In genomic region chr15:78243076-78243475, GRCh38 we compare ENCODE assay signal across 16 cellular contexts. TPM values are rescaled to one million over a fixed set of nuclear protein-coding genes. Genes with fewer than 3 reads are reported as not detected.
DNase-seq lines count a peak whose midpoint lies in the region; ATAC-seq and TF ChIP-seq lines count a peak whose summit lies in the region.
"Had no signal": no experiment of that assay in that cellular context is flagged by ENCODE, and none has a peak within 500 bp of the region (broad histone marks: within the 10 kb centered on the region; RNA-seq: fewer than 3 reads in every experiment).

No MANE protein-coding gene starts in this region.

- peak; percentile 55 for DNase-seq in RWPE2 (ENCODE audit: low spot score)
- DNase-seq in neuronal stem cell (ENCODE audit: low spot score): no peak
- DNase-seq in SJCRH30: no peak
- DNase-seq in NCI-H2107 treated with DMSO at 0.1 percent for 48 hours (lab: John Stamatoyannopoulos, UW; ENCODE audit: unreplicated experiment): no peak
- DNase-seq: DMS 273 treated with DMSO at 0.1 percent for 48 hours, DND-41, HCEC 1CT, NCI-H187 treated with DMSO at 0.1 percent for 48 hours, NCI-H345, NCI-H524 treated with DMSO at 0.1 percent for 48 hours, SIG-M5 had no signal

- H2BK120ac ChIP-seq in neuronal stem cell (ENCODE audit: low read depth, low read length): no peak overlapping the region

- H3K4me2 ChIP-seq in neuronal stem cell (ENCODE audit: insufficient read depth, low read length, poor library complexity, severe bottlenecking): no peak overlapping the region
- H3K4me2 ChIP-seq: KMS-11 had no signal

- no peaks in the 10 kb centered on the region for H3K9me3 ChIP-seq in ES-I3 (ENCODE audit: control insufficient read depth, insufficient read depth, low read length)
- no peaks in the 10 kb centered on the region for H3K9me3 ChIP-seq in RWPE2 (ENCODE audit: severe bottlenecking)
- no peaks in the 10 kb centered on the region for H3K9me3 ChIP-seq in iPS-20b (ENCODE audit: insufficient read depth, low read depth, low read length)
- peaks cover 0 to 2% of the 10 kb centered on the region in 2 donors for H3K9me3 ChIP-seq in neuronal stem cell (replicated peaks in 1 of 2; ENCODE audit: control insufficient read depth in 2 of 2, insufficient read depth in 1 of 2, low read depth in 1 of 2, low read length in 2 of 2)
- H3K9me3 ChIP-seq in SJCRH30 (replicated peaks): no peaks in the 10 kb centered on the region

- H2AK5ac ChIP-seq in neuronal stem cell (ENCODE audit: low read depth, low read length): no peak overlapping the region

- TF ChIP-seq CTCF in RWPE2 (IDR thresholded peaks at IDR 0.05; ENCODE audit: poor library complexity, severe bottlenecking): no peak

- H3K4me3 ChIP-seq in RWPE2 (ENCODE audit: severe bottlenecking) (no peak overlapping the region), iPS-20b (ENCODE audit: low read length) (no peak overlapping the region), neuronal stem cell (ENCODE audit: low read length in 2 of 2) (no peak overlapping the region), SJCRH30 (no peak overlapping the region)

- H3K36me3 ChIP-seq in ES-I3 (ENCODE audit: insufficient read depth, low read length): no peaks in the 10 kb centered on the region
- no peaks in the 10 kb centered on the region for H3K36me3 ChIP-seq in RWPE2 (ENCODE audit: low read depth)
- no peaks in the 10 kb centered on the region for H3K36me3 ChIP-seq in iPS-20b (ENCODE audit: insufficient read depth, low read depth, low read length)
- no peaks in the 10 kb centered on the region for H3K36me3 ChIP-seq in neuronal stem cell (replicated peaks in 1 of 2; ENCODE audit: control insufficient read depth in 2 of 2, insufficient read depth in 2 of 2, low read length in 2 of 2)
- H3K36me3 ChIP-seq in SJCRH30: no peaks in the 10 kb centered on the region

- ATAC-seq in RWPE2 (ENCODE audit: low read depth) (no peak), GM18511 (IDR thresholded peaks at IDR 0.05; ENCODE audit: unreplicated experiment) (no peak)

- H2AFZ ChIP-seq in neuronal stem cell (ENCODE audit: low read length): peak overlapping the region; percentile 59

- H3K27ac ChIP-seq in RWPE2 (ENCODE audit: poor library complexity, severe bottlenecking) (no peak overlapping the region), iPS-20b (ENCODE audit: low read length) (peak overlapping the region; percentile 91), neuronal stem cell (replicated peaks; ENCODE audit: low read length) (no peak overlapping the region), SJCRH30 (no peak overlapping the region)
- H3K27ac ChIP-seq: KMS-11 had no signal

- no peak overlapping the region for H2BK12ac ChIP-seq in neuronal stem cell (ENCODE audit: low read length)

- H2BK15ac ChIP-seq in neuronal stem cell (ENCODE audit: low read length): no peak overlapping the region

- H4K91ac ChIP-seq in neuronal stem cell (ENCODE audit: low read depth, low read length, poor library complexity): no peak overlapping the region

- no peak overlapping the region for H3K23ac ChIP-seq in neuronal stem cell (ENCODE audit: low read depth, low read length, poor library complexity)

- H3K79me1 ChIP-seq in neuronal stem cell (ENCODE audit: low read depth, low read length): no peaks in the 10 kb centered on the region

- H3K27me3 ChIP-seq in RWPE2 (ENCODE audit: insufficient read depth, poor library complexity, severe bottlenecking) (no peaks in the 10 kb centered on the region), iPS-20b (ENCODE audit: insufficient read depth, low read length) (no peaks in the 10 kb centered on the region), neuronal stem cell (ENCODE audit: control insufficient read depth in 3 of 3, insufficient read depth in 3 of 3, low read depth in 1 of 3, low read length in 3 of 3) (no peaks in the 10 kb centered on the region), SJCRH30 (no peaks in the 10 kb centered on the region)

- no peak overlapping the region for H2BK5ac ChIP-seq in neuronal stem cell (ENCODE audit: low read length)

- no peak overlapping the region for H3K4ac ChIP-seq in neuronal stem cell (ENCODE audit: low read length)

- H3K4me1 ChIP-seq in ES-I3 (ENCODE audit: insufficient read depth, low read length): peaks cover 16% of the 10 kb centered on the region
- peaks cover 9% of the 10 kb centered on the region for H3K4me1 ChIP-seq in RWPE2 (ENCODE audit: insufficient read depth, poor library complexity, severe bottlenecking)
- H3K4me1 ChIP-seq in iPS-20b (ENCODE audit: insufficient read depth, low read length): peaks cover 7% of the 10 kb centered on the region
- H3K4me1 ChIP-seq in neuronal stem cell (ENCODE audit: control insufficient read depth in 2 of 2, insufficient read depth in 1 of 2, low read depth in 1 of 2, low read length in 2 of 2): peaks cover 3 to 5% of the 10 kb centered on the region in 2 donors
- H3K4me1 ChIP-seq in SJCRH30: peaks cover 17% of the 10 kb centered on the region

- H3K18ac ChIP-seq in neuronal stem cell (ENCODE audit: low read length): no peak overlapping the region

- no peak overlapping the region for H4K8ac ChIP-seq in neuronal stem cell (ENCODE audit: low read depth, low read length)

- no CpG with 5 or more reads among the region's 6 CpGs for WGBS in neuronal stem cell (ENCODE audit: extremely low coverage in 2 of 2, insufficient read length in 2 of 2, insufficient replicate concordance in 1 of 2), 2 donors

- no peak overlapping the region for H3K14ac ChIP-seq in neuronal stem cell (ENCODE audit: low read length)

- peak overlapping the region; percentile 17 for H3K9ac ChIP-seq in ES-I3 (ENCODE audit: low read depth, low read length)
- H3K9ac ChIP-seq in iPS-20b (ENCODE audit: low read depth, low read length): peak overlapping the region; percentile 27; the same call in 1 of the 2 replicates
- no peak overlapping the region for H3K9ac ChIP-seq in neuronal stem cell (ENCODE audit: low read depth, low read length, poor library complexity)
- H3K9ac ChIP-seq: KMS-11 had no signal

RNA-seq across cellular contexts. Expression of gene ACSBG1, which starts 8.7 kb away (rescaled TPM):
- polyA plus RNA-seq in neuronal stem cell (2013, experiment 1 of 2): 0.57 TPM
- polyA plus RNA-seq in neuronal stem cell (2013, experiment 2 of 2): 0.93 TPM
- 0.08 and 0.63 TPM in 2 replicates for total RNA-seq in SJCRH30 (2014; rRNA removed; shearing (Covaris generic))
- total RNA-seq: A172 had no signal

RNA-seq across cellular contexts. Expression of gene DNAJA4, which starts 21.3 kb away (rescaled TPM):
- 0.08 TPM for polyA plus RNA-seq in neuronal stem cell (2013, experiment 1 of 2)
- 0.06 TPM for polyA plus RNA-seq in neuronal stem cell (2013, experiment 2 of 2)
- 0.15 TPM in 1 of 2 replicates, not detected in the other for total RNA-seq in SJCRH30 (2014; rRNA removed; shearing (Covaris generic))
- total RNA-seq: A172 had no signal

RNA-seq across cellular contexts. Expression of gene SKIC8, which starts 56.3 kb away (rescaled TPM):
- polyA plus RNA-seq in neuronal stem cell (2013, experiment 1 of 2): 34.0 TPM
- 34.5 TPM for polyA plus RNA-seq in neuronal stem cell (2013, experiment 2 of 2)
- 60.5 and 69.8 TPM in 2 replicates for total RNA-seq in SJCRH30 (2014; rRNA removed; shearing (Covaris generic))
